17 cellular contexts compared by ENCODE assay signal in genomic region chr17:16459271-16459670, GRCh38.
"Had no signal": no experiment of that assay in that cellular context is flagged by ENCODE, and none has a peak within 500 bp of the region (broad histone marks: within the 10 kb centered on the region; RNA-seq: fewer than 3 reads in every experiment).

No MANE protein-coding gene starts in this region.

- H3K4me2 ChIP-seq: SK-N-SH had no signal

- H3K27me3 ChIP-seq: dorsolateral prefrontal cortex, esophagus squamous epithelium, tibial nerve had no signal

- H3K27ac ChIP-seq: dorsolateral prefrontal cortex, esophagus squamous epithelium, tibial nerve had no signal

- H3K4me1 Mint-ChIP-seq: stimulated activated memory B cell treated with anti-CD40 and anti-IgM and Interleukin-4, amounts not matched to agents 10 μg/mL and 1 μg/mL and 100 μg/mL, for 72 hours had no signal

- H3K9me3 Mint-ChIP-seq: stimulated activated memory B cell treated with anti-CD40 and anti-IgM and Interleukin-4, amounts not matched to agents 10 μg/mL and 1 μg/mL and 100 μg/mL, for 72 hours had no signal

- H3K27me3 Mint-ChIP-seq: progenitor cell of endocrine pancreas; stimulated activated memory B cell treated with anti-CD40 and anti-IgM and Interleukin-4, amounts not matched to agents 10 μg/mL and 1 μg/mL and 100 μg/mL, for 72 hours had no signal

- FAIRE-seq: small intestine, TTC549 had no signal

- H3K9ac ChIP-seq: SK-N-SH had no signal

- H3K27ac Mint-ChIP-seq: progenitor cell of endocrine pancreas; stimulated activated memory B cell treated with anti-CD40 and anti-IgM and Interleukin-4, amounts not matched to agents 10 μg/mL and 1 μg/mL and 100 μg/mL, for 72 hours had no signal

- H3K4me3 Mint-ChIP-seq: stimulated activated memory B cell treated with anti-CD40 and anti-IgM and Interleukin-4, amounts not matched to agents 10 μg/mL and 1 μg/mL and 100 μg/mL, for 72 hours had no signal

- ATAC-seq: left cardiac atrium; right cardiac atrium; stimulated activated memory B cell treated with anti-CD40 and anti-IgM and Interleukin-4, amounts not matched to agents 10 μg/mL and 1 μg/mL and 100 μg/mL, for 72 hours had no signal

- H3K9me2 ChIP-seq: SK-N-SH had no signal

- DNase-seq: activated CD4-positive, alpha-beta T cell treated with anti-CD3 and anti-CD28 coated beads, Interleukin-2, amount 50 U/mL, for 4 hours; activated naive CD4-positive, alpha-beta T cell treated with Interleukin-2 at 50 U/mL for 16 hours; dorsolateral prefrontal cortex; esophagus squamous epithelium; foreskin fibroblast; glutamatergic neuron; left cardiac atrium; midbrain; occipital lobe; right cardiac atrium; SK-N-SH; small intestine had no signal

- H3K4me3 ChIP-seq: dorsolateral prefrontal cortex, esophagus squamous epithelium, lung, tibial nerve had no signal

- H3K9me3 ChIP-seq: esophagus squamous epithelium, SK-N-SH, tibial nerve had no signal
